In the genomic region with DNA sequence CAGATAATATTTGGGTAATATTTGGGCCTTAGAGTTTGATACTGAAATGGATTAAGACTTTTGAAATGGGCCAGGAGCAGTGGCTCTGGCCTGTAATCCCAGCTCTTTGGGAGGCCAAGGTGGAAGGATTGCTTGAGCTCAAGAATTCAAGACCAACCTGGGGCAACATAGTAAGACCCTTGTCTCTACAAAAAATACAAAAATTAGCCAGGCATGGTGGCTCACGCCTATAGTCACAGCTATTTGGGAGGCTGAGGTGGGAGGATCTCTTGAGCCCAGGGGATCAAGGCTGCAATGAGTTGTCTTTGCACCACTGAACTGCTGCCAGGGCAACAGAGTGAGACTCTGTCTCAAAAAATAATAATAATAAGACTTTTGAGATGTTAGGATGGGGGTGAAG, we compare ENCODE assay signal across 11 cellular contexts. TPM values are rescaled to one million over a fixed set of nuclear protein-coding genes. Genes with fewer than 3 reads are reported as not detected.
DNase-seq lines count a peak whose midpoint lies in the region; ATAC-seq, FAIRE-seq and TF ChIP-seq lines count a peak whose summit lies in the region.
"Had no signal": no experiment of that assay in that cellular context is flagged by ENCODE, and none has a peak within 500 bp of the region (broad histone marks: within the 10 kb centered on the region; RNA-seq: fewer than 3 reads in every experiment).

No MANE protein-coding gene starts in this region.

- H3K4me3 ChIP-seq in AG10803 (ENCODE audit: low read length) (0 out of 2 replicates have a peak overlapping the region, but pooled peaks have one; percentile 97), HUES6 (ENCODE audit: low read depth, low read length) (peak overlapping the region; percentile 80; the same call in 1 of the 2 replicates), GM12878 (no peak overlapping the region)

- H3K4me2 ChIP-seq in GM12878 (ENCODE audit: control insufficient read depth, insufficient read depth): peak overlapping the region; percentile 93; the same call in 1 of the 2 replicates

- H3K36me3 ChIP-seq in HUES6 (ENCODE audit: control insufficient read depth, insufficient read depth, low read length) (peaks cover 15% of the 10 kb centered on the region), GM12878 (ENCODE audit: control insufficient read depth in 2 of 2, insufficient read depth in 2 of 2, low read length in 1 of 2) (no peaks in the 10 kb centered on the region)

- no peak for FAIRE-seq in GM12878 (lab: Jason Lieb, UNC)

- H3K27ac Mint-ChIP-seq in natural killer cell treated with Interleukin-12 subunit alpha and Interleukin-12 subunit beta and Interleukin-15 and Interleukin-18, amount 100 ng/mL, for 72 hours: peak overlapping the region; percentile 89 to 95

- H3K27me3 ChIP-seq in HUES6 (ENCODE audit: control insufficient read depth, insufficient read depth, low read length) (peaks cover 8% of the 10 kb centered on the region; the same call in 1 of the 2 replicates), GM12878 (replicated peaks in 1 of 2; ENCODE audit: control insufficient read depth in 2 of 2, insufficient read depth in 2 of 2, low read length in 1 of 2) (no peaks in the 10 kb centered on the region)
- H3K27me3 ChIP-seq: foreskin keratinocyte had no signal

- DNase-seq in AG10803 (ENCODE audit: low read depth) (no peak), GM12878 (ENCODE audit: low read depth, low spot score) (no peak), NCI-H2107 (lab: John Stamatoyannopoulos, UW) (no peak), NCI-H345 treated with DMSO at 0.1 percent for 48 hours (lab: John Stamatoyannopoulos, UW; ENCODE audit: unreplicated experiment) (no peak)
- DNase-seq in natural killer cell treated with Interleukin-12 subunit alpha and Interleukin-12 subunit beta and Interleukin-15 and Interleukin-18, amount 100 ng/mL, for 72 hours (ENCODE audit: low spot score): no peak
- DNase-seq: COR-L47, foreskin keratinocyte, SIG-M5 had no signal

- H3K9me3 ChIP-seq in HUES6 (ENCODE audit: control insufficient read depth, insufficient read depth, low read depth, low read length): no peaks in the 10 kb centered on the region
- peaks cover 14% of the 10 kb centered on the region; the same call in 2 of the 3 replicates for H3K9me3 ChIP-seq in GM12878 (replicated peaks; ENCODE audit: control insufficient read depth, insufficient read depth, low read length)

- POLR2A ChIA-PET in GM12878 (lab: Charles Lee): interaction anchor here (2.6 kb wide), 1 partner anchor 17 kb away, joined by 10 read pairs; a partner anchor contains a TSS

- TF ChIP-seq CTCF in AG10803 (conservative IDR thresholded peaks at IDR 0.05; ENCODE audit: low read length) (no peak), GM12878 (IDR thresholded peaks at IDR 0.05 in 2 of 3, conservative IDR thresholded peaks at IDR 0.05 in 1 of 3; ENCODE audit: control insufficient read depth in 2 of 3, extremely low read depth in 1 of 3, insufficient read depth in 1 of 3, low read depth in 3 of 3, low read length in 3 of 3) (no peak)

- 100% methylated on average over 1 of the region's 1 CpG for WGBS in GM12878 (ENCODE audit: insufficient coverage, insufficient replicate concordance, low lambda C conversion rate, missing lambda C conversion rate)

- no peaks in the 10 kb centered on the region for H3K9me3 Mint-ChIP-seq in natural killer cell treated with Interleukin-12 subunit alpha and Interleukin-12 subunit beta and Interleukin-15 and Interleukin-18, amount 100 ng/mL, for 72 hours

- no peaks in the 10 kb centered on the region for H4K20me1 ChIP-seq in GM12878 (ENCODE audit: control insufficient read depth, insufficient read depth)

- no peak for TF ChIP-seq EP300 in GM12878 (IDR thresholded peaks at IDR 0.05; ENCODE audit: borderline replicate concordance in 1 of 2, control insufficient read depth in 1 of 2, low read depth in 2 of 2, low read length in 2 of 2)

- H3K4me1 ChIP-seq in HUES6 (ENCODE audit: control insufficient read depth, insufficient read depth, low read length): peaks cover 13% of the 10 kb centered on the region
- peaks cover 4% of the 10 kb centered on the region for H3K4me1 ChIP-seq in GM12878 (ENCODE audit: control insufficient read depth, insufficient read depth, low read length)
- H3K4me1 ChIP-seq: foreskin keratinocyte had no signal

- peak overlapping the region; percentile 88; the same call in 1 of the 2 replicates for H2AFZ ChIP-seq in GM12878 (ENCODE audit: control insufficient read depth, low read depth, low read length)

- TF ChIP-seq POLR2A in GM12878 (IDR thresholded peaks at IDR 0.05; ENCODE audit: low read depth, low read length): no peak

- peaks cover 24% of the 10 kb centered on the region for H3K36me3 Mint-ChIP-seq in natural killer cell treated with Interleukin-12 subunit alpha and Interleukin-12 subunit beta and Interleukin-15 and Interleukin-18, amount 100 ng/mL, for 72 hours

- H3K79me2 ChIP-seq in GM12878 (ENCODE audit: control insufficient read depth, insufficient read depth, low read length): peaks cover 3% of the 10 kb centered on the region; the same call in 1 of the 2 replicates

- peak overlapping the region; percentile 97 for H3K4me3 Mint-ChIP-seq in natural killer cell treated with Interleukin-12 subunit alpha and Interleukin-12 subunit beta and Interleukin-15 and Interleukin-18, amount 100 ng/mL, for 72 hours

- CTCF ChIA-PET in GM12878 (lab: Yijun Ruan, JAX): interaction anchor here (1.9 to 2.1 kb wide), 2 partner anchors 17 to 65 kb away, joined by 8 read pairs; a partner anchor contains a TSS

- ATAC-seq in GM12878: no peak
- ATAC-seq in natural killer cell treated with Interleukin-12 subunit alpha and Interleukin-12 subunit beta and Interleukin-15 and Interleukin-18, amount 100 ng/mL, for 72 hours: no peak
- ATAC-seq in GM18861 (IDR thresholded peaks at IDR 0.05; ENCODE audit: unreplicated experiment): no peak
- ATAC-seq in GM21717 (IDR thresholded peaks at IDR 0.05; ENCODE audit: unreplicated experiment): no peak

- intact Hi-C loops in GM12878 (cut with micrococcal nuclease; ENCODE audit: unreplicated experiment): no loop called here

- H3K9ac ChIP-seq in HUES6 (ENCODE audit: low read length) (no peak overlapping the region), GM12878 (ENCODE audit: control insufficient read depth, insufficient read depth, low read length) (no peak overlapping the region)

- no TSS peak for BruUV-seq in GM12878 (replicated peaks; lab: Mats Ljungman, UMichigan)

- SMC1A ChIA-PET in GM12878 (lab: Charles Lee; ENCODE audit: uncharacterized antibody, unreplicated experiment): interaction anchor here (0.9 to 1.5 kb wide), 5 partner anchors 12 to 65 kb away, joined by 3 to 4 read pairs (median 4); a partner anchor contains a TSS

- in situ Hi-C loops in GM12878 (cut with MboI): no loop called here

- RAD21 ChIA-PET in GM12878 (lab: Charles Lee; ENCODE audit: unreplicated experiment): interaction anchor here (1.7 kb wide), 1 partner anchor 17 kb away, joined by 7 read pairs; a partner anchor contains a TSS

- TF ChIP-seq RAD21 in GM12878 (IDR thresholded peaks at IDR 0.05; ENCODE audit: insufficient read depth, low read depth, low read length): no peak

- peaks cover 37 to 40% of the 10 kb centered on the region in 2 donors for H3K4me1 Mint-ChIP-seq in natural killer cell treated with Interleukin-12 subunit alpha and Interleukin-12 subunit beta and Interleukin-15 and Interleukin-18, amount 100 ng/mL, for 72 hours (ENCODE audit: low read depth in 2 of 2)

- no peak overlapping the region for H3K27ac ChIP-seq in HUES6 (ENCODE audit: low read depth, low read length)
- H3K27ac ChIP-seq in GM12878 (ENCODE audit: control insufficient read depth, insufficient read depth): no peak overlapping the region

- no peaks in the 10 kb centered on the region for H3K27me3 Mint-ChIP-seq in natural killer cell treated with Interleukin-12 subunit alpha and Interleukin-12 subunit beta and Interleukin-15 and Interleukin-18, amount 100 ng/mL, for 72 hours

RNA-seq across cellular contexts. Expression of a gene that starts 0.9 kb away (rescaled TPM):
- 26.4 and 31.2 TPM in 2 replicates for total RNA-seq in GM12878 (2013; cell fraction: nucleolus; rRNA removed)
- total RNA-seq in GM12878 (2014; rRNA removed) (5.3 and 7.8 TPM in 2 replicates), GM12878 (2014; rRNA removed; fragmentation: Illumina TruSeq; extraction: Trizol) (6.7 and 8.3 TPM in 2 replicates), GM12878 (2021) (9.1 and 9.9 TPM in 2 replicates)
- 5.1 TPM for polyA plus RNA-seq in GM12878 (2011; ENCODE audit: low read depth)
- polyA plus RNA-seq in GM12878 (2011; rRNA removed) (5.0 and 6.2 TPM in 2 replicates), GM12878 (2014; fragmentation: Illumina TruSeq; extraction: Trizol) (8.2 and 9.3 TPM in 2 replicates), GM12878 (2014; fragmentation: Nextera tagmentation; extraction: Ambion mirVana) (1 to 10 TPM; 5.8 to 9.2 TPM), GM12878 (2014; rRNA removed) (4.5 and 6.6 TPM in 2 replicates), GM12878 (2016; fragmentation: Nextera tagmentation; extraction: Ambion mirVana) (1 to 10 TPM; 4.8 to 6.6 TPM)
- polyA plus RNA-seq in GM12878 (2011; cell fraction: cytosol; rRNA removed): 4.2 and 4.4 TPM in 2 replicates
- polyA plus RNA-seq in GM12878 (2011; cell fraction: nucleus; rRNA removed): 16.3 and 16.6 TPM in 2 replicates
- polyA plus RNA-seq in GM12878 (2012): 9.0 and 10.6 TPM in 2 replicates
- polyA minus RNA-seq in GM12878 (2011; rRNA and poly(A)+ RNA removed): 6.8 and 8.3 TPM in 2 replicates
- polyA minus RNA-seq in GM12878 (2011; cell fraction: cytosol; rRNA and poly(A)+ RNA removed): 2.7 and 3.1 TPM in 2 replicates
- 5.6 and 7.9 TPM in 2 replicates for polyA minus RNA-seq in GM12878 (2011; cell fraction: nucleus; rRNA and poly(A)+ RNA removed)
- 10 to 100 TPM in 1 of 2 donors, 1 to 10 TPM in 1; 8.3 to 12.9 TPM for total RNA-seq in natural killer cell treated with Interleukin-12 subunit alpha and Interleukin-12 subunit beta and Interleukin-15 and Interleukin-18, amount 100 ng/mL, for 72 hours

RNA-seq across cellular contexts. Expression of a gene that starts 17.5 kb away (rescaled TPM):
- 116 and 117 TPM in 2 replicates for total RNA-seq in GM12878 (2013; cell fraction: nucleolus; rRNA removed)
- total RNA-seq in GM12878 (2014; rRNA removed) (125 and 131 TPM in 2 replicates), GM12878 (2014; rRNA removed; fragmentation: Illumina TruSeq; extraction: Trizol) (83.4 and 83.7 TPM in 2 replicates), GM12878 (2021) (274 and 275 TPM in 2 replicates)
- 84.3 TPM for polyA plus RNA-seq in GM12878 (2011; ENCODE audit: low read depth)
- polyA plus RNA-seq in GM12878 (2011; rRNA removed) (60.7 and 149 TPM in 2 replicates), GM12878 (2014; fragmentation: Illumina TruSeq; extraction: Trizol) (124 and 178 TPM in 2 replicates), GM12878 (2014; fragmentation: Nextera tagmentation; extraction: Ambion mirVana) (10 to 100 TPM; 16.0 to 29.2 TPM), GM12878 (2014; rRNA removed) (110 and 145 TPM in 2 replicates), GM12878 (2016; fragmentation: Nextera tagmentation; extraction: Ambion mirVana) (100 to 1,000 TPM; 310 to 359 TPM)
- polyA plus RNA-seq in GM12878 (2011; cell fraction: cytosol; rRNA removed): 186 and 207 TPM in 2 replicates
- 184 and 241 TPM in 2 replicates for polyA plus RNA-seq in GM12878 (2011; cell fraction: nucleus; rRNA removed)
- polyA plus RNA-seq in GM12878 (2012): 180 and 183 TPM in 2 replicates
- polyA minus RNA-seq in GM12878 (2011; rRNA and poly(A)+ RNA removed): 245 and 263 TPM in 2 replicates
- 134 and 168 TPM in 2 replicates for polyA minus RNA-seq in GM12878 (2011; cell fraction: cytosol; rRNA and poly(A)+ RNA removed)
- polyA minus RNA-seq in GM12878 (2011; cell fraction: nucleus; rRNA and poly(A)+ RNA removed): 86.2 and 145 TPM in 2 replicates
- 100 to 1,000 TPM; 241 to 252 TPM for total RNA-seq in natural killer cell treated with Interleukin-12 subunit alpha and Interleukin-12 subunit beta and Interleukin-15 and Interleukin-18, amount 100 ng/mL, for 72 hours

RNA-seq across cellular contexts. Expression of a gene that starts 32.6 kb away (rescaled TPM):
- 22.2 and 24.4 TPM in 2 replicates for total RNA-seq in GM12878 (2013; cell fraction: nucleolus; rRNA removed)
- total RNA-seq in GM12878 (2014; rRNA removed) (2.5 and 3.1 TPM in 2 replicates), GM12878 (2014; rRNA removed; fragmentation: Illumina TruSeq; extraction: Trizol) (4.9 and 5.3 TPM in 2 replicates), GM12878 (2021) (3.3 and 4.5 TPM in 2 replicates)
- polyA plus RNA-seq in GM12878 (2011; ENCODE audit: low read depth): 2.7 TPM
- polyA plus RNA-seq in GM12878 (2011; rRNA removed) (5.9 and 7.1 TPM in 2 replicates), GM12878 (2014; fragmentation: Illumina TruSeq; extraction: Trizol) (4.3 and 6.1 TPM in 2 replicates), GM12878 (2014; fragmentation: Nextera tagmentation; extraction: Ambion mirVana) (1 to 10 TPM; 1.1 to 1.4 TPM), GM12878 (2014; rRNA removed) (2.0 and 2.2 TPM in 2 replicates), GM12878 (2016; fragmentation: Nextera tagmentation; extraction: Ambion mirVana) (1 to 10 TPM; 5.0 to 5.7 TPM)
- polyA plus RNA-seq in GM12878 (2011; cell fraction: cytosol; rRNA removed): 2.3 and 3.1 TPM in 2 replicates
- polyA plus RNA-seq in GM12878 (2011; cell fraction: nucleus; rRNA removed): 5.2 and 5.7 TPM in 2 replicates
- 1.3 and 3.6 TPM in 2 replicates for polyA plus RNA-seq in GM12878 (2012)
- polyA minus RNA-seq in GM12878 (2011; rRNA and poly(A)+ RNA removed): 5.5 and 11.4 TPM in 2 replicates
- 3.6 and 4.8 TPM in 2 replicates for polyA minus RNA-seq in GM12878 (2011; cell fraction: cytosol; rRNA and poly(A)+ RNA removed)
- 5.0 and 6.0 TPM in 2 replicates for polyA minus RNA-seq in GM12878 (2011; cell fraction: nucleus; rRNA and poly(A)+ RNA removed)
- 1 to 10 TPM; 4.8 to 7.8 TPM for total RNA-seq in natural killer cell treated with Interleukin-12 subunit alpha and Interleukin-12 subunit beta and Interleukin-15 and Interleukin-18, amount 100 ng/mL, for 72 hours
